ENCODE assay signal across 12 cellular contexts in the genomic region with DNA sequence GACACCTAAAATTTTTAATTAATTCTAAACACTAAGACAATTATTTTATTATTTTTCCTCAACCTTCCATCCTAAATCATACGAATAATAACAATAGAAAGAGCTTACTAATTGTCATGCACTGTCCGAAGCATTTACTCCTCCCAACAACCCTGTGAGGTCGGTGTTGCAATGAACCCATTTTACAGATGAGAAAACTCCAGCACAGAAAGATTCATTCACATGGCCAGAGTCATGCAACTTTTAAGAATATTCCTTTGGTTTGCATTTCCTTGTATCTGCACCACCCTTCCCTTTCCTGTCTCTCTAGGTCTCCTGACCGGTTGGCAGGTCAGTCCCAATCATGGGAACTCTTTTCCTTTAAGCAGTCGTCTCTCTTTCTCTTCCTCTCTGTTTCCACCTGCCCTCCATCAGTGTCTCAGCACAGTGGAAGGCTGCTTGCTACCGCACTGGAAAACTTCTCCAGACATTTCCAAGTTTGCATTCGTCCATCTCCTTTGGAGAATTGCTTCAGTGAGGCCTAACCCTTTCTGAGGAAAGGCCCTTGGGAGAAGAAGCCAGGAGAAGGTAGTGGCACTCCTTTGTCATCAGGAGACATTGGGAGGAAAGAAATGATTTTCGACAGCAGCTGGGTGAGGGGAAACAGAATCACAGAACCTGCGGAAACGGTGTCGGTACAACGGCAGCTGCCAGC. TPM values are rescaled to one million over a fixed set of nuclear protein-coding genes. Genes with fewer than 3 reads are reported as not detected.
DNase-seq lines count a peak whose midpoint lies in the region; ATAC-seq and TF ChIP-seq lines count a peak whose summit lies in the region.
"Had no signal": no experiment of that assay in that cellular context is flagged by ENCODE, and none has a peak within 500 bp of the region (broad histone marks: within the 10 kb centered on the region; RNA-seq: fewer than 3 reads in every experiment).

No MANE protein-coding gene starts in this region.

- H3K4me3 Mint-ChIP-seq in activated CD8-positive, alpha-beta T cell treated with anti-CD3 and anti-CD28 coated beads, Interleukin-2, amount 10 ng/mL, durations not matched to agents 7 days and 5 days: peak overlapping the region; percentile 95
- H3K4me3 Mint-ChIP-seq: GM23338 had no signal

- H4K20me1 ChIP-seq in SK-N-SH (ENCODE audit: insufficient read depth): peaks cover 20% of the 10 kb centered on the region; the same call in 1 of the 2 replicates
- H4K20me1 ChIP-seq in smooth muscle cell (ENCODE audit: low read depth): peaks cover 30% of the 10 kb centered on the region

- no peaks in the 10 kb centered on the region for H3K27me3 ChIP-seq in SK-N-SH (ENCODE audit: insufficient read depth)
- H3K27me3 ChIP-seq in left lung: peaks cover 0 to 15% of the 10 kb centered on the region in 2 donors
- H3K27me3 ChIP-seq in stomach smooth muscle (ENCODE audit: control insufficient read depth in 1 of 2, insufficient read depth in 2 of 2, low read length in 2 of 2): peaks cover 0 to 4% of the 10 kb centered on the region in 2 donors
- H3K27me3 ChIP-seq in smooth muscle cell (ENCODE audit: low read depth): no peaks in the 10 kb centered on the region
- H3K27me3 ChIP-seq: cardiac muscle cell had no signal

- H3K9me3 Mint-ChIP-seq in activated CD8-positive, alpha-beta T cell treated with anti-CD3 and anti-CD28 coated beads, Interleukin-2, amount 10 ng/mL, durations not matched to agents 7 days and 5 days (ENCODE audit: insufficient read depth): no peaks in the 10 kb centered on the region

- intact Hi-C loops in left lung (cut with DNase I): loop anchor here in 1 of 2 donors (10.0 kb wide), 1 partner anchor 122 kb away; no protein-coding TSS in a partner anchor

- H3F3A ChIP-seq in SK-N-SH (replicated peaks; ENCODE audit: insufficient read depth): peaks cover 48% of the 10 kb centered on the region
- peaks cover 27% of the 10 kb centered on the region for H3F3A ChIP-seq in smooth muscle cell (ENCODE audit: low read depth)

- H3K36me3 ChIP-seq in SK-N-SH (replicated peaks in 1 of 2; ENCODE audit: control insufficient read depth in 1 of 2, insufficient read depth in 2 of 2, low read length in 1 of 2) (peaks cover 6 to 25% of the 10 kb centered on the region in 2 experiments), left lung (peaks cover 0 to 4% of the 10 kb centered on the region in 2 donors), stomach smooth muscle (ENCODE audit: control insufficient read depth in 2 of 2, insufficient read depth in 2 of 2, low read length in 2 of 2) (no peaks in the 10 kb centered on the region), smooth muscle cell (ENCODE audit: low read depth) (no peaks in the 10 kb centered on the region)
- H3K36me3 ChIP-seq: cardiac muscle cell had no signal

- DNase-seq in SK-N-SH (no peak), left lung (no peak), KG1 (lab: John Stamatoyannopoulos, UW) (no peak), smooth muscle cell (lab: John Stamatoyannopoulos, UW; ENCODE audit: unreplicated experiment) (no peak)
- DNase-seq in activated CD8-positive, alpha-beta T cell treated with anti-CD3 and anti-CD28 coated beads, Interleukin-2, amount 10 ng/mL, durations not matched to agents 7 days and 5 days: no peak
- DNase-seq: 8988T, NCI-H526 had no signal

- POLR2A ChIA-PET in SK-N-SH (lab: Yijun Ruan, JAX): no interaction called here
- POLR2A ChIA-PET in activated CD8-positive, alpha-beta T cell treated with anti-CD3 and anti-CD28 coated beads, Interleukin-2, amount 10 ng/mL, durations not matched to agents 7 days and 5 days (lab: Charles Lee): interaction anchor here (0.7 to 16.3 kb wide), 9 partner anchors 9 to 763 kb away, joined by 3 to 1048 read pairs (median 4); no protein-coding TSS in a partner anchor

- WGBS in SK-N-SH (ENCODE audit: low lambda C conversion rate): 80% methylated on average over 12 of the region's 12 CpGs
- 96% methylated on average over 12 of the region's 12 CpGs for WGBS in smooth muscle cell (ENCODE audit: low lambda C conversion rate)

- no peak for TF ChIP-seq RAD21 in SK-N-SH (IDR thresholded peaks at IDR 0.05; ENCODE audit: low read length)

- H3K36me3 Mint-ChIP-seq in activated CD8-positive, alpha-beta T cell treated with anti-CD3 and anti-CD28 coated beads, Interleukin-2, amount 10 ng/mL, durations not matched to agents 7 days and 5 days (ENCODE audit: low read depth): peaks cover 51% of the 10 kb centered on the region

- H3K9me3 ChIP-seq in SK-N-SH: no peaks in the 10 kb centered on the region
- no peaks in the 10 kb centered on the region for H3K9me3 ChIP-seq in left lung
- no peaks in the 10 kb centered on the region for H3K9me3 ChIP-seq in stomach smooth muscle (ENCODE audit: control insufficient read depth in 2 of 2, low read length in 2 of 2)
- no peaks in the 10 kb centered on the region for H3K9me3 ChIP-seq in smooth muscle cell (replicated peaks; ENCODE audit: low read depth)

- H3K9ac ChIP-seq in SK-N-SH: no peak overlapping the region; the same call in 1 of the 2 replicates
- H3K9ac ChIP-seq in stomach smooth muscle (ENCODE audit: low read length in 2 of 2): peak overlapping the region; percentile 36 to 97
- H3K9ac ChIP-seq in smooth muscle cell (ENCODE audit: low read depth): no peak overlapping the region

- H3K4me1 Mint-ChIP-seq in activated CD8-positive, alpha-beta T cell treated with anti-CD3 and anti-CD28 coated beads, Interleukin-2, amount 10 ng/mL, durations not matched to agents 7 days and 5 days (ENCODE audit: low read depth): peaks cover 30% of the 10 kb centered on the region

- H3K4me3 ChIP-seq in SK-N-SH (ENCODE audit: low read depth in 2 of 2, low read length in 1 of 2) (no peak overlapping the region), left lung (peak overlapping the region in 1 of 2 donors; percentile 63), stomach smooth muscle (ENCODE audit: low read length in 2 of 2) (peak overlapping the region in 1 of 2 donors; percentile 86), smooth muscle cell (no peak overlapping the region)
- H3K4me3 ChIP-seq: cardiac muscle cell, GM23338 had no signal

- H3K79me2 ChIP-seq in SK-N-SH (ENCODE audit: insufficient read depth) (peaks cover 46% of the 10 kb centered on the region), smooth muscle cell (ENCODE audit: low read depth) (peaks cover 36% of the 10 kb centered on the region)

- H3K4me1 ChIP-seq in SK-N-SH (ENCODE audit: control insufficient read depth in 1 of 2, insufficient read depth in 2 of 2, low read depth in 1 of 2, low read length in 1 of 2) (peaks cover 0 to 12% of the 10 kb centered on the region in 2 experiments; a peak in 2 of 4 replicates), left lung (peaks cover 0 to 36% of the 10 kb centered on the region in 2 donors), stomach smooth muscle (ENCODE audit: control insufficient read depth, insufficient read depth, low read length) (peaks cover 12% of the 10 kb centered on the region), smooth muscle cell (ENCODE audit: low read depth) (peaks cover 26% of the 10 kb centered on the region)

- ATAC-seq in SK-N-SH treated with all-trans-retinoic acid at 6 μM for 48 hours (no peak), left lung (no peak), HG02870 (IDR thresholded peaks at IDR 0.05; ENCODE audit: unreplicated experiment) (no peak)
- ATAC-seq in activated CD8-positive, alpha-beta T cell treated with anti-CD3 and anti-CD28 coated beads, Interleukin-2, amount 10 ng/mL, durations not matched to agents 7 days and 5 days: no peak
- ATAC-seq: GM23338 had no signal

- H3K27me3 Mint-ChIP-seq in activated CD8-positive, alpha-beta T cell treated with anti-CD3 and anti-CD28 coated beads, Interleukin-2, amount 10 ng/mL, durations not matched to agents 7 days and 5 days (ENCODE audit: low read depth): no peaks in the 10 kb centered on the region

- H2AFZ ChIP-seq in SK-N-SH (ENCODE audit: low read depth) (peak overlapping the region; percentile 69; the same call in 1 of the 2 replicates), smooth muscle cell (ENCODE audit: low read depth) (no peak overlapping the region)
- H2AFZ ChIP-seq: GM23338 had no signal

- CTCF ChIA-PET in SK-N-SH (lab: Yijun Ruan, JAX): interaction anchor here (1.5 to 2.0 kb wide), 2 partner anchors 25 to 515 kb away, joined by 3 to 7 read pairs; no protein-coding TSS in a partner anchor
- CTCF ChIA-PET in activated CD8-positive, alpha-beta T cell treated with anti-CD3 and anti-CD28 coated beads, Interleukin-2, amount 10 ng/mL, durations not matched to agents 7 days and 5 days (lab: Charles Lee): interaction anchor here (1.4 to 22.7 kb wide), 4 partner anchors 21 to 119 kb away, joined by 4 to 406 read pairs (median 6); no protein-coding TSS in a partner anchor

- H3K9me2 ChIP-seq in SK-N-SH: no peaks in the 10 kb centered on the region

- TF ChIP-seq EP300 in SK-N-SH (IDR thresholded peaks at IDR 0.05; ENCODE audit: borderline replicate concordance in 1 of 2, low read depth in 1 of 2, low read length in 1 of 2): no peak

- H3K27ac ChIP-seq in SK-N-SH (ENCODE audit: low read depth in 2 of 2, low read length in 1 of 2): peak overlapping the region in 1 of 2 experiments; percentile 98; a peak in 1 of 4 replicates
- peak overlapping the region; percentile 97 to 98 for H3K27ac ChIP-seq in left lung
- H3K27ac ChIP-seq in stomach smooth muscle (ENCODE audit: low read length): peak overlapping the region; percentile 90
- H3K27ac ChIP-seq in smooth muscle cell (ENCODE audit: low read depth): no peak overlapping the region
- H3K27ac ChIP-seq: cardiac muscle cell had no signal

- peak overlapping the region; percentile 86; the same call in 1 of the 2 replicates for H3K4me2 ChIP-seq in SK-N-SH
- H3K4me2 ChIP-seq in smooth muscle cell: no peak overlapping the region

- peak overlapping the region; percentile 99 for H3K27ac Mint-ChIP-seq in activated CD8-positive, alpha-beta T cell treated with anti-CD3 and anti-CD28 coated beads, Interleukin-2, amount 10 ng/mL, durations not matched to agents 7 days and 5 days
- H3K27ac Mint-ChIP-seq: GM23338 had no signal

- TF ChIP-seq CTCF in SK-N-SH (IDR thresholded peaks at IDR 0.05) (no peak), left lung (IDR thresholded peaks at IDR 0.05) (no peak), smooth muscle cell (IDR thresholded peaks at IDR 0.05; ENCODE audit: borderline replicate concordance, insufficient read depth, poor library complexity, severe bottlenecking) (no peak)

TF ChIP-seq in SK-N-SH, 30 proteins besides CTCF, POLR2A, EP300 and RAD21 (continues in another document):
- TF ChIP-seq SIN3A (IDR thresholded peaks at IDR 0.05; ENCODE audit: borderline replicate concordance, low read depth, low read length) (no peak), FOXJ3 (CRISPR knock-in tag; IDR thresholded peaks at IDR 0.05) (no peak)

TF ChIP-seq in SK-N-SH treated with all-trans-retinoic acid at 6 μM for 48 hours, 23 proteins besides CTCF, POLR2A, EP300 and RAD21 (continues in another document):
- no peak for TF ChIP-seq TCF4 (CRISPR knock-in tag; IDR thresholded peaks at IDR 0.05; ENCODE audit: borderline replicate concordance)
- no peak for TF ChIP-seq SNAI2 (CRISPR knock-in tag; IDR thresholded peaks at IDR 0.05)

RNA-seq across cellular contexts. Expression of gene TMSB4X, which starts 1.9 kb away (rescaled TPM):
- polyA plus RNA-seq in SK-N-SH (2012; rRNA removed) (4,830 and 10,669 TPM in 2 replicates), smooth muscle cell (11,762 and 12,637 TPM in 2 replicates)
- polyA plus RNA-seq in SK-N-SH (2012; cell fraction: cytosol; rRNA removed): 11,345 and 16,426 TPM in 2 replicates
- polyA plus RNA-seq in SK-N-SH (2012; cell fraction: nucleus; rRNA removed): 2,546 and 2,555 TPM in 2 replicates
- total RNA-seq in activated CD8-positive, alpha-beta T cell treated with anti-CD3 and anti-CD28 coated beads, Interleukin-2, amount 10 ng/mL, durations not matched to agents 7 days and 5 days: 1,000 to 10,000 TPM; 8,800 to 8,961 TPM
- total RNA-seq in left lung (1,000 to 10,000 TPM; 4,574 to 4,791 TPM), smooth muscle cell (9,386 and 9,721 TPM in 2 replicates)

Comparison
In these comparisons a context has a peak if more than half of its experiments do, and no peak if none do; other contexts are left out.
1. H3K9ac ChIP-seq: peak in stomach smooth muscle (2 of 2); none in SK-N-SH (single experiment) and smooth muscle cell (single experiment).